In the genomic region with DNA sequence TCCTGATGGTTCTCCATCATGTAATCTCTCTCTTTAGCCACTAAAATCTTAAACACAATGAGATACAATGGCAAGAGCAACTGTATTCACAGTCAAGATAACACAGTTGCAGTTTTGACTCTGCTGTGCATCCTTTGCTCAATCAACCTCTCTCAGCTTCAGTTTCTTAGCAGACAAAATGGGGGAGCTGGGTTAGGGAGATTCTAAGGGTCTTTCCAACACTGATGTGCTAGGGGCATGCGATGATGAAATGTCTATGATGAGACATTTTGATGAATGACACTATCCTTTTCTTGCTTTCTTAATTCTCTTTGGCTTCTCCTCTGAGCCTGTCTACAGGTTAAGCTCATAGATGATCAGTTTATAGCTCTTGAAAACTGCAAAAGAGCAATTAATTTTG, we compare ENCODE assay signal across 16 cellular contexts. TPM values are rescaled to one million over a fixed set of nuclear protein-coding genes. Genes with fewer than 3 reads are reported as not detected.
"Had no signal": no experiment of that assay in that cellular context is flagged by ENCODE, and none has a peak within 500 bp of the region (broad histone marks: within the 10 kb centered on the region; RNA-seq: fewer than 3 reads in every experiment).

No MANE protein-coding gene starts in this region.

- H3K36me3 ChIP-seq: tibial artery, vagina had no signal

- H3K9me3 ChIP-seq: esophagus squamous epithelium, tibial artery, vagina had no signal

- H3K36me3 Mint-ChIP-seq: activated naive CD8-positive, alpha-beta T cell; naive B cell had no signal

- ATAC-seq: activated CD8-positive, alpha-beta T cell treated with anti-CD3 and anti-CD28 coated beads for 36 hours; left cardiac atrium; right cardiac atrium had no signal

- H3K4me3 ChIP-seq: esophagus squamous epithelium, lung, tibial artery, vagina had no signal

- H3K4me3 Mint-ChIP-seq: activated CD8-positive, alpha-beta T cell treated with anti-CD3 and anti-CD28 coated beads for 36 hours; activated naive CD8-positive, alpha-beta T cell; naive B cell had no signal

- H3K9me3 Mint-ChIP-seq: activated CD8-positive, alpha-beta T cell treated with anti-CD3 and anti-CD28 coated beads for 36 hours had no signal

- FAIRE-seq: small intestine had no signal

- H3K4me1 ChIP-seq: tibial artery, vagina had no signal

- DNase-seq: activated CD8-positive, alpha-beta memory T cell treated with anti-CD3 and anti-CD28 coated beads, Interleukin-2, amount 50 U/mL, for 4 hours; activated CD8-positive, alpha-beta T cell treated with anti-CD3 and anti-CD28 coated beads for 36 hours; anterior cingulate cortex; esophagus squamous epithelium; foreskin fibroblast; head of caudate nucleus; left cardiac atrium; naive B cell; right cardiac atrium; small intestine; T1000; tibial artery had no signal

- H3K27ac Mint-ChIP-seq: activated CD8-positive, alpha-beta T cell treated with anti-CD3 and anti-CD28 coated beads for 36 hours; activated naive CD8-positive, alpha-beta T cell; naive B cell had no signal

- H3K27me3 ChIP-seq: esophagus squamous epithelium, tibial artery, vagina had no signal

- H3K27ac ChIP-seq: esophagus squamous epithelium, tibial artery, vagina had no signal

RNA-seq across cellular contexts. Expression of a gene that starts 1.1 kb away (rescaled TPM):
- total RNA-seq: activated CD8-positive, alpha-beta T cell treated with anti-CD3 and anti-CD28 coated beads for 36 hours; left cardiac atrium; posterior vena cava; right cardiac atrium had no signal
- polyA plus RNA-seq: right cardiac atrium, small intestine had no signal

RNA-seq across cellular contexts. Expression of a gene that starts 21.4 kb away (rescaled TPM):
- total RNA-seq: activated CD8-positive, alpha-beta T cell treated with anti-CD3 and anti-CD28 coated beads for 36 hours; right cardiac atrium had no signal
- polyA plus RNA-seq: right cardiac atrium had no signal

RNA-seq across cellular contexts. Expression of a gene that starts 40.2 kb away (rescaled TPM):
- total RNA-seq: posterior vena cava, vagina had no signal
